In the genomic region with DNA sequence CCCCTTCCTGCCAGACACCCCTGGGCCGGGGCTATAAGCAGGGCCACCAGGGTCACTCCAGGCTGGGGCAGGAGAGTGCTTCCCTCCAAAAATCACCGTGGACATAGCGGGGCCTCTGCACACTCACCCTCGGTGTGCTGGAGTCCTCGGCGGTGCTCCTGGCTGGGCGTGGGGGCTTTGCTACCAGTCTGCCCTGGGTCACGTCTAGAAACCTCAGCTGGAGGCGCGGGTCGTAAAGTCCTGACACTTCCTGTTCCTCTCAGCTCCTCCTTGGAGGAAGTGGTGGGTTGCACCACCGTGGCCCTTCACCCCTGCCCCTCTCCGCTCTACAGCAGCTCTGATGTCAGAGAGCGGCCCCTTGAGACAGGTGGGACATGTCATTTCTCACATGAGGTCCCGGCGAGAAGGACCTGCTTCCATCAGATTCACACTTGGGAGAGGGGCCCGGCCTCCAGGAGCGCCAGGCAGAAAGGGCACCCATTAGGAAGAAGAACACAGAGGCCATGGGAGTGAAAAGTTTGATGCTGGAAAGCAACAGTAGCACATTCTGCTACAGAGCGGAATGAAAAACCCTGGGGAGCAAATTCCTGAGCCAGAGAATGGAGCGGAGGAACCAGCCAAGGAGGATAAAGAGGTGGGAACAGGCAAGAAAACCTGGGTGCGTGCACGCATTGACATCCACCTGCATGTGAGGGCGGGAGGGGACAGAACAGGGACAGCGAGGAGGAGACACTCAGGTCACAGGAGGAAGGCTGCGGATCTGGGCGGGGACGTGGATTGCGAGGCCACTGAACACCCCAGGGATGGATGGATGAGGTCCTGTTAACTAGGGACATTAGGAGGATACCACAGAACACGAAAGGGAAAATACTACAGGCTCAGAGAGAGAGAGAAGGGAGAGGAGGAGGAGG, we compare ENCODE assay signal across 8 cellular contexts. TPM values are rescaled to one million over a fixed set of nuclear protein-coding genes. Genes with fewer than 3 reads are reported as not detected.
DNase-seq lines count a peak whose midpoint lies in the region; ATAC-seq and TF ChIP-seq lines count a peak whose summit lies in the region.

A gene (minus strand): TSS at position 206 of the 911 bp plus-strand sequence. CDS start 10,117 bp downstream, outside the sequence.

- peak within 1 kb of the TSS; percentile 6 for H3K4me3 ChIP-seq in right cardiac atrium (ENCODE audit: low read length)

- CTCF ChIA-PET in activated CD4-positive, alpha-beta memory T cell treated with anti-CD3 and anti-CD28 coated beads, Interleukin-2, amount 10 ng/mL, durations not matched to agents 7 days and 5 days (lab: Charles Lee), result interaction anchor here (1.0 to 1.6 kb wide), 2 partner anchors 10 to 121 kb away, joined by 4 read pairs; no protein-coding TSS in a partner anchor

- no peaks in the 10 kb centered on the region for H3K27me3 Mint-ChIP-seq in activated CD4-positive, alpha-beta memory T cell treated with anti-CD3 and anti-CD28 coated beads, Interleukin-2, amount 10 ng/mL, durations not matched to agents 7 days and 5 days

- no peaks in the 10 kb centered on the region for H3K4me1 ChIP-seq in right cardiac atrium (ENCODE audit: control insufficient read depth, insufficient read depth, low read length)

- peak; percentile 76 for DNase-seq in activated CD4-positive, alpha-beta memory T cell treated with anti-CD3 and anti-CD28 coated beads, Interleukin-2, amount 10 ng/mL, durations not matched to agents 7 days and 5 days
- DNase-seq in right cardiac atrium (peak; percentile 54 to 86 (median 83)), SHP77 (lab: John Stamatoyannopoulos, UW) (no peak)
- peak; percentile 57 to 67 for DNase-seq in stimulated activated CD8-positive, alpha-beta memory T cell treated with anti-CD3 and anti-CD28 coated beads, Interleukin-15, amount 100 ng/mL, for 48 hours (ENCODE audit: low read depth in 2 of 2)

- H3K4me3 Mint-ChIP-seq in activated CD4-positive, alpha-beta memory T cell treated with anti-CD3 and anti-CD28 coated beads, Interleukin-2, amount 10 ng/mL, durations not matched to agents 7 days and 5 days, result peak within 1 kb of the TSS; percentile 100

- intact Hi-C loops in right cardiac atrium (cut with DNase I), result no loop called here

- TF ChIP-seq POLR2A in GM18526 (IDR thresholded peaks at IDR 0.05; ENCODE audit: extremely low read depth, insufficient read length), result peak; percentile 64

- H3K9me3 Mint-ChIP-seq in activated CD4-positive, alpha-beta memory T cell treated with anti-CD3 and anti-CD28 coated beads, Interleukin-2, amount 10 ng/mL, durations not matched to agents 7 days and 5 days, result no peaks in the 10 kb centered on the region

- no peaks in the 10 kb centered on the region for H3K9me3 ChIP-seq in right cardiac atrium (ENCODE audit: control insufficient read depth, low read length)

- ATAC-seq in HG03571 (IDR thresholded peaks at IDR 0.05; ENCODE audit: unreplicated experiment) (peak; percentile 64), right cardiac atrium (peak; percentile 63 to 66), GM21381 (IDR thresholded peaks at IDR 0.05; ENCODE audit: unreplicated experiment) (no peak), HG03139 (IDR thresholded peaks at IDR 0.05; ENCODE audit: unreplicated experiment) (no peak)

- 44% methylated on average over 29 of the region's 29 CpGs for WGBS in right cardiac atrium

- POLR2A ChIA-PET in activated CD4-positive, alpha-beta memory T cell treated with anti-CD3 and anti-CD28 coated beads, Interleukin-2, amount 10 ng/mL, durations not matched to agents 7 days and 5 days (lab: Charles Lee), result interaction anchor here (0.7 to 2.4 kb wide), 8 partner anchors 8 to 50 kb away, joined by 3 to 14 read pairs (median 4); a partner anchor contains a TSS

- H3K27ac ChIP-seq in right cardiac atrium (ENCODE audit: low read length), result no peak within 1 kb of the TSS

- H3K4me1 Mint-ChIP-seq in activated CD4-positive, alpha-beta memory T cell treated with anti-CD3 and anti-CD28 coated beads, Interleukin-2, amount 10 ng/mL, durations not matched to agents 7 days and 5 days, result peaks cover 70% of the 10 kb centered on the region

- no peaks in the 10 kb centered on the region for H3K27me3 ChIP-seq in right cardiac atrium (ENCODE audit: control insufficient read depth, insufficient read depth)

- H3K27ac Mint-ChIP-seq in activated CD4-positive, alpha-beta memory T cell treated with anti-CD3 and anti-CD28 coated beads, Interleukin-2, amount 10 ng/mL, durations not matched to agents 7 days and 5 days, result peak within 1 kb of the TSS; percentile 88

- H3K36me3 Mint-ChIP-seq in activated CD4-positive, alpha-beta memory T cell treated with anti-CD3 and anti-CD28 coated beads, Interleukin-2, amount 10 ng/mL, durations not matched to agents 7 days and 5 days (ENCODE audit: low read depth), result peaks cover 62% of the 10 kb centered on the region

RNA-seq across cellular contexts. Expression of the gene that starts here (rescaled TPM):
- total RNA-seq in activated CD4-positive, alpha-beta memory T cell treated with anti-CD3 and anti-CD28 coated beads, Interleukin-2, amount 10 ng/mL, durations not matched to agents 7 days and 5 days, result 100 to 1,000 TPM; 631 to 642 TPM
- 10 to 100 TPM; 19.1 to 46.5 (median 33.7) TPM for total RNA-seq in right cardiac atrium
- 11.9 TPM for polyA plus RNA-seq in right cardiac atrium

Comparison
In these comparisons a context has a peak if more than half of its experiments do, and no peak if none do; other contexts are left out.
1. RNA of the gene that starts here (total RNA-seq): 631 to 642 TPM in activated CD4-positive, alpha-beta memory T cell treated with anti-CD3 and anti-CD28 coated beads, Interleukin-2, amount 10 ng/mL, durations not matched to agents 7 days and 5 days; 19.1 to 46.5 TPM in right cardiac atrium; every median in the first group is over 10 times any median in the second.
2. ATAC-seq: peak in HG03571 (single experiment) and right cardiac atrium (2 of 2); none in GM21381 (single experiment) and HG03139 (single experiment).
3. DNase-seq: peak in activated CD4-positive, alpha-beta memory T cell treated with anti-CD3 and anti-CD28 coated beads, Interleukin-2, amount 10 ng/mL, durations not matched to agents 7 days and 5 days (single experiment), right cardiac atrium (3 of 3) and stimulated activated CD8-positive, alpha-beta memory T cell treated with anti-CD3 and anti-CD28 coated beads, Interleukin-15, amount 100 ng/mL, for 48 hours (2 of 2); none in SHP77 (0 of 2).